ENCODE assay signal across 21 cellular contexts in genomic region chr9:92425578-92425977, GRCh38. TPM values are rescaled to one million over a fixed set of nuclear protein-coding genes. Genes with fewer than 3 reads are reported as not detected.
DNase-seq lines count a peak whose midpoint lies in the region; ATAC-seq and TF ChIP-seq lines count a peak whose summit lies in the region.
"Had no signal": no experiment of that assay in that cellular context is flagged by ENCODE, and none has a peak within 500 bp of the region (broad histone marks: within the 10 kb centered on the region; RNA-seq: fewer than 3 reads in every experiment).

No MANE protein-coding gene starts in this region.

- H3K27me3 ChIP-seq in BJ (ENCODE audit: control insufficient read depth, insufficient read depth, low read length) (no peaks in the 10 kb centered on the region), SJSA1 (replicated peaks) (no peaks in the 10 kb centered on the region)
- H3K27me3 ChIP-seq: adrenal gland, BLaER1 had no signal

- H3K36me3 ChIP-seq in BJ (ENCODE audit: control insufficient read depth, insufficient read depth, low read length) (no peaks in the 10 kb centered on the region), SJSA1 (no peaks in the 10 kb centered on the region)
- H3K36me3 ChIP-seq: adrenal gland had no signal

- H3K4me3 Mint-ChIP-seq in osteocyte (ENCODE audit: unreplicated experiment), result peak overlapping the region; percentile 1
- H3K4me3 Mint-ChIP-seq: activated T-cell treated with anti-CD3 and anti-CD28 coated beads, Interleukin-2, amount 50 U/mL, for 24 hours; dendritic cell treated with granulocyte-macrophage colony-stimulating factor and Interleukin-4, amounts not matched to agents 40 ng/mL and 50 ng/mL, for 4 days; stimulated activated naive CD8-positive, alpha-beta T cell treated with anti-CD3 and anti-CD28 coated beads, Interleukin-15, Interleukin-2, amounts not matched to agents 100 ng/mL and 50 ng/mL, for 24 hours had no signal

- peaks cover 8% of the 10 kb centered on the region for H3K36me3 Mint-ChIP-seq in osteocyte (ENCODE audit: unreplicated experiment)

- no peak for ATAC-seq in GM18519 (IDR thresholded peaks at IDR 0.05; ENCODE audit: low FRiP score, unreplicated experiment)
- ATAC-seq: esophagus mucosa had no signal

- TF ChIP-seq CTCF in BJ (IDR thresholded peaks at IDR 0.05; ENCODE audit: insufficient read depth, low read depth, low read length) (no peak), osteocyte (IDR thresholded peaks at IDR 0.05) (no peak)

- H3K4me1 Mint-ChIP-seq in osteocyte (ENCODE audit: unreplicated experiment), result peaks cover 55% of the 10 kb centered on the region

- no peaks in the 10 kb centered on the region for H3K27me3 Mint-ChIP-seq in osteocyte (ENCODE audit: unreplicated experiment)
- H3K27me3 Mint-ChIP-seq: activated T-cell treated with anti-CD3 and anti-CD28 coated beads, Interleukin-2, amount 50 U/mL, for 24 hours; dendritic cell treated with granulocyte-macrophage colony-stimulating factor and Interleukin-4, amounts not matched to agents 40 ng/mL and 50 ng/mL, for 4 days; stimulated activated naive CD8-positive, alpha-beta T cell treated with anti-CD3 and anti-CD28 coated beads, Interleukin-15, Interleukin-2, amounts not matched to agents 100 ng/mL and 50 ng/mL, for 24 hours had no signal

- DNase-seq in BJ (ENCODE audit: low read depth) (peak; percentile 59), SJSA1 (ENCODE audit: low read depth in 1 of 2, low spot score in 2 of 2) (peak in 1 of 2 experiments; percentile 43), fibroblast of gingiva (ENCODE audit: low read depth) (peak; percentile 76), osteocyte (ENCODE audit: extremely low spot score, unreplicated experiment) (no peak), kidney tubule cell (ENCODE audit: low spot score) (no peak), hippocampal formation (lab: John Stamatoyannopoulos, UW) (no peak)
- no peak for DNase-seq in activated CD4-positive, alpha-beta T cell treated with anti-CD3 and anti-CD28 coated beads for 4 hours
- DNase-seq: activated CD4-positive, alpha-beta T cell treated with anti-CD3 and anti-CD28 coated beads for 48 hours; activated T-cell treated with anti-CD3 and anti-CD28 coated beads, Interleukin-2, amount 50 U/mL, for 24 hours; adrenal gland; DMS79 treated with DMSO at 0.1 percent for 48 hours; Kasumi-1; NCI-H1694; occipital lobe; RPMI8226 had no signal

- peak overlapping the region; percentile 43 for H3K27ac ChIP-seq in SJSA1
- H3K27ac ChIP-seq: BLaER1 had no signal

- H3K4me1 ChIP-seq in SJSA1 (replicated peaks), result peaks cover 21% of the 10 kb centered on the region
- H3K4me1 ChIP-seq: BLaER1 had no signal

- H3K9me3 ChIP-seq in SJSA1 (replicated peaks), result no peaks in the 10 kb centered on the region
- H3K9me3 ChIP-seq: adrenal gland, BLaER1 had no signal

- H3K27ac Mint-ChIP-seq in osteocyte (ENCODE audit: unreplicated experiment), result peak overlapping the region; percentile 91
- H3K27ac Mint-ChIP-seq: activated T-cell treated with anti-CD3 and anti-CD28 coated beads, Interleukin-2, amount 50 U/mL, for 24 hours; dendritic cell treated with granulocyte-macrophage colony-stimulating factor and Interleukin-4, amounts not matched to agents 40 ng/mL and 50 ng/mL, for 4 days; stimulated activated naive CD8-positive, alpha-beta T cell treated with anti-CD3 and anti-CD28 coated beads, Interleukin-15, Interleukin-2, amounts not matched to agents 100 ng/mL and 50 ng/mL, for 24 hours had no signal

- no peak overlapping the region for H3K4me3 ChIP-seq in BJ (ENCODE audit: low read depth, low read length)
- H3K4me3 ChIP-seq in SJSA1, result no peak overlapping the region
- H3K4me3 ChIP-seq: adrenal gland, BLaER1 had no signal

- POLR2A ChIA-PET in BJ (lab: Charles Lee), result interaction anchor here (0.7 to 0.8 kb wide), 2 partner anchors 38 to 534 kb away, joined by 3 to 4 read pairs; no protein-coding TSS in a partner anchor

- H3K9me3 Mint-ChIP-seq in osteocyte (ENCODE audit: unreplicated experiment), result peaks cover 3% of the 10 kb centered on the region
- H3K9me3 Mint-ChIP-seq: activated T-cell treated with anti-CD3 and anti-CD28 coated beads, Interleukin-2, amount 50 U/mL, for 24 hours; dendritic cell treated with granulocyte-macrophage colony-stimulating factor and Interleukin-4, amounts not matched to agents 40 ng/mL and 50 ng/mL, for 4 days; stimulated activated naive CD8-positive, alpha-beta T cell treated with anti-CD3 and anti-CD28 coated beads, Interleukin-15, Interleukin-2, amounts not matched to agents 100 ng/mL and 50 ng/mL, for 24 hours had no signal

- CTCF ChIA-PET in BJ (lab: Yijun Ruan, JAX), result interaction anchor here (1.0 kb wide), 2 partner anchors 100 to 226 kb away, joined by 3 read pairs; partner anchors contain the start of genes CENPP and NOL8

RNA-seq across cellular contexts. Expression of gene OMD, which starts 1.3 kb away (rescaled TPM):
- 0.10 and 0.21 TPM in 2 replicates for polyA plus RNA-seq in BJ (2011; rRNA removed)
- polyA minus RNA-seq in BJ (2011; rRNA and poly(A)+ RNA removed), result not detected in 2 replicates
- total RNA-seq in SJSA1 (2014; rRNA removed; shearing (Covaris generic)), result 0.37 and 0.81 TPM in 2 replicates
- total RNA-seq in osteocyte, result 27.2 and 31.1 TPM in 2 replicates
- total RNA-seq: T-helper 2 cell treated with Interferon-gamma antibody and Interleukin-4, amounts not matched to agents 100 ng/mL and 5 ng/mL, for 36 hours had no signal

RNA-seq across cellular contexts. Expression of gene OGN, which starts 21.2 kb away (rescaled TPM):
- 0.02 TPM in 1 of 2 replicates, not detected in the other for polyA plus RNA-seq in BJ (2011; rRNA removed)
- not detected in 2 replicates for polyA minus RNA-seq in BJ (2011; rRNA and poly(A)+ RNA removed)
- total RNA-seq in SJSA1 (2014; rRNA removed; shearing (Covaris generic)), result not detected in 2 replicates
- 3.9 and 5.5 TPM in 2 replicates for total RNA-seq in osteocyte
- total RNA-seq: T-helper 2 cell treated with Interferon-gamma antibody and Interleukin-4, amounts not matched to agents 100 ng/mL and 5 ng/mL, for 36 hours had no signal

RNA-seq across cellular contexts. Expression of gene ASPN, which starts 56.7 kb away (rescaled TPM):
- polyA plus RNA-seq in BJ (2011; rRNA removed), result 3.4 and 8.2 TPM in 2 replicates
- polyA minus RNA-seq in BJ (2011; rRNA and poly(A)+ RNA removed), result 1.00 and 1.4 TPM in 2 replicates
- not detected in 2 replicates for total RNA-seq in SJSA1 (2014; rRNA removed; shearing (Covaris generic))
- 116 and 129 TPM in 2 replicates for total RNA-seq in osteocyte
- total RNA-seq: T-helper 2 cell treated with Interferon-gamma antibody and Interleukin-4, amounts not matched to agents 100 ng/mL and 5 ng/mL, for 36 hours had no signal

Comparison
In these comparisons a context has a peak if more than half of its experiments do, and no peak if none do; other contexts are left out.
1. DNase-seq: peak in BJ (single experiment) and fibroblast of gingiva (single experiment); none in osteocyte (single experiment), activated CD4-positive, alpha-beta T cell treated with anti-CD3 and anti-CD28 coated beads for 4 hours (0 of 2), kidney tubule cell (single experiment) and hippocampal formation (0 of 2).
2. RNA of gene OMD, which starts 1.3 kb away (total RNA-seq): 27.2 to 31.1 TPM in osteocyte; 0.37 to 0.81 TPM in SJSA1; every median in the first group is over 10 times any median in the second.
3. RNA of gene ASPN, which starts 56.7 kb away (total RNA-seq): 116 to 129 TPM in osteocyte; not detected in SJSA1; every median in the first group is over 100 times any median in the second.